Comparison of ENCODE assay signal across 1 cellular context in genomic region chr11:23543651-23544216, GRCh38.
TF ChIP-seq lines count a peak whose summit lies in the region.

No MANE protein-coding gene starts in this region.

TF ChIP-seq in IMR-90, 13 proteins besides CTCF, POLR2A, EP300 and RAD21 (continued from another document):
- TF ChIP-seq NFE2L2 (IDR thresholded peaks at IDR 0.05; ENCODE audit: low read depth, low read length) (no peak), FOS (IDR thresholded peaks at IDR 0.05; ENCODE audit: low read depth, low read length) (no peak), RFX5 (IDR thresholded peaks at IDR 0.05; ENCODE audit: low read depth, low read length) (no peak), SMC3 (IDR thresholded peaks at IDR 0.05; ENCODE audit: low read depth, low read length) (no peak), BHLHE40 (IDR thresholded peaks at IDR 0.05; ENCODE audit: low read depth, low read length) (no peak), CEBPB (IDR thresholded peaks at IDR 0.05; ENCODE audit: low read depth, low read length) (no peak)
